7 cellular contexts compared by ENCODE assay signal in genomic region chr21:38247054-38247453, GRCh38. TPM values are rescaled to one million over a fixed set of nuclear protein-coding genes. Genes with fewer than 3 reads are reported as not detected.
A peak's percentile ranks its signal among the peaks of the same experiment; 100 is the strongest.
DNase-seq lines count a peak whose midpoint lies in the region; ATAC-seq and TF ChIP-seq lines count a peak whose summit lies in the region.
"Not testable (repeated sequence)": the region's sequence is repeated elsewhere in the genome, so short reads cannot be mapped to it uniquely, and the experiment has no call there.
"Had no signal": no experiment of that assay in that cellular context is flagged by ENCODE, and none has a peak within 500 bp of the region (broad histone marks: within the 10 kb centered on the region; RNA-seq: fewer than 3 reads in every experiment).

No MANE protein-coding gene starts in this region.

- H4K5ac ChIP-seq in IMR-90 (ENCODE audit: low read depth, low read length), result not testable (repeated sequence)

- not testable (repeated sequence) for BruUV-seq in IMR-90 (replicated peaks; lab: Mats Ljungman, UMichigan)

- not testable (repeated sequence) for H4K20me1 ChIP-seq in IMR-90 (ENCODE audit: insufficient read depth, low read length)

- not testable (repeated sequence) for H3K36me3 ChIP-seq in HEK293 (ENCODE audit: control insufficient read depth in 2 of 2, insufficient read depth in 1 of 2, low read length in 2 of 2); IMR-90 (ENCODE audit: control insufficient read depth, insufficient read depth, low read length); naive thymus-derived CD4-positive, alpha-beta T cell (ENCODE audit: control insufficient read depth in 2 of 3, insufficient read depth in 3 of 3, low read length in 3 of 3)

- not testable (repeated sequence) for DNase-seq in IMR-90; naive thymus-derived CD4-positive, alpha-beta T cell

- H3K9me3 ChIP-seq in HEK293 (ENCODE audit: control insufficient read depth, insufficient read depth, low read depth, low read length); IMR-90 (ENCODE audit: control insufficient read depth, insufficient read depth, low read length); naive thymus-derived CD4-positive, alpha-beta T cell (ENCODE audit: control insufficient read depth in 2 of 3, low read length in 3 of 3): not testable (repeated sequence)

- not testable (repeated sequence) for H2BK20ac ChIP-seq in IMR-90 (ENCODE audit: low read depth, low read length)

- CTCF ChIA-PET in HEK293 (lab: Yijun Ruan, JAX); IMR-90 (lab: Yijun Ruan, JAX); naive thymus-derived CD4-positive, alpha-beta T cell (lab: Charles Lee): not testable (repeated sequence)

- H3K9me1 ChIP-seq in IMR-90 (ENCODE audit: insufficient read depth, low read length), result not testable (repeated sequence)

- POLR2A ChIA-PET in HEK293 (lab: Yijun Ruan, JAX); IMR-90 (lab: Charles Lee; ENCODE audit: unreplicated experiment); naive thymus-derived CD4-positive, alpha-beta T cell (lab: Charles Lee): not testable (repeated sequence)

- not testable (repeated sequence) for H2AK5ac ChIP-seq in IMR-90 (ENCODE audit: low read depth, low read length)

- H3K23ac ChIP-seq in IMR-90 (ENCODE audit: low read depth, low read length), result not testable (repeated sequence)

- not testable (repeated sequence) for H3K36me3 Mint-ChIP-seq in activated naive CD4-positive, alpha-beta T cell treated with anti-CD3 and anti-CD28 coated beads, Interleukin-2, amount 50 U/mL, for 24 hours; naive thymus-derived CD4-positive, alpha-beta T cell

- not testable (repeated sequence) for H3K18ac ChIP-seq in IMR-90 (ENCODE audit: low read depth, low read length)

- not testable (repeated sequence) for H3K4me3 Mint-ChIP-seq in activated naive CD4-positive, alpha-beta T cell treated with anti-CD3 and anti-CD28 coated beads, Interleukin-2, amount 50 U/mL, for 24 hours; naive thymus-derived CD4-positive, alpha-beta T cell

- not testable (repeated sequence) for H3K27me3 Mint-ChIP-seq in activated naive CD4-positive, alpha-beta T cell treated with anti-CD3 and anti-CD28 coated beads, Interleukin-2, amount 50 U/mL, for 24 hours
- peaks cover 0 to 20% (median 5%) of the 10 kb centered on the region in 5 donors for H3K27me3 Mint-ChIP-seq in naive thymus-derived CD4-positive, alpha-beta T cell

- H2AFZ ChIP-seq in IMR-90 (replicated peaks; ENCODE audit: low read length, poor library complexity), result not testable (repeated sequence)

- not testable (repeated sequence) for TF ChIP-seq CTCF in HEK293 (tag by site-specific recombination; IDR thresholded peaks at IDR 0.05); IMR-90 (conservative IDR thresholded peaks at IDR 0.05; ENCODE audit: low read depth, low read length)

- not testable (repeated sequence) for H3K9me3 Mint-ChIP-seq in activated naive CD4-positive, alpha-beta T cell treated with anti-CD3 and anti-CD28 coated beads, Interleukin-2, amount 50 U/mL, for 24 hours
- H3K9me3 Mint-ChIP-seq in naive thymus-derived CD4-positive, alpha-beta T cell, result peaks cover 0 to 16% (median 0%) of the 10 kb centered on the region in 11 donors

- not testable (repeated sequence) for H3K27me3 ChIP-seq in IMR-90 (ENCODE audit: control insufficient read depth, insufficient read depth, low read length); naive thymus-derived CD4-positive, alpha-beta T cell (ENCODE audit: control insufficient read depth in 2 of 2, insufficient read depth in 2 of 2, low read length in 2 of 2)

- not testable (repeated sequence) for H4K8ac ChIP-seq in IMR-90 (ENCODE audit: low read depth in 2 of 2, low read length in 2 of 2)

- in situ Hi-C loops in IMR-90 (cut with MboI; ENCODE audit: low sequenced_read_pairs), result not testable (repeated sequence)

- 71 to 100% methylated on average over 1 to 2 of the region's 2 CpGs for WGBS in IMR-90 (ENCODE audit: extremely low coverage in 2 of 2, insufficient read length in 1 of 2), 2 experiments

- H3K4me2 ChIP-seq in IMR-90 (ENCODE audit: low read depth, low read length), result not testable (repeated sequence)

- H3K4me1 ChIP-seq in HEK293 (ENCODE audit: control insufficient read depth, insufficient read depth, low read length), result peaks cover 16% of the 10 kb centered on the region
- not testable (repeated sequence) for H3K4me1 ChIP-seq in IMR-90 (ENCODE audit: control insufficient read depth, insufficient read depth, low read length)
- peaks cover 0 to 19% of the 10 kb centered on the region in 2 donors for H3K4me1 ChIP-seq in naive thymus-derived CD4-positive, alpha-beta T cell (ENCODE audit: control insufficient read depth in 2 of 2, insufficient read depth in 2 of 2, low read length in 2 of 2)

- H3K27ac ChIP-seq in HEK293 (ENCODE audit: extremely low read depth, low read depth, low read length); IMR-90 (ENCODE audit: insufficient read depth, low read length); naive thymus-derived CD4-positive, alpha-beta T cell (ENCODE audit: low read depth, low read length): not testable (repeated sequence)

- not testable (repeated sequence) for H2BK120ac ChIP-seq in IMR-90 (ENCODE audit: low read depth, low read length)

- H3K14ac ChIP-seq in IMR-90 (replicated peaks; ENCODE audit: low read depth, low read length), result not testable (repeated sequence)

- H4K91ac ChIP-seq in IMR-90 (ENCODE audit: insufficient read depth, low read depth, low read length), result not testable (repeated sequence)

- TF ChIP-seq POLR2A in IMR-90 (IDR thresholded peaks at IDR 0.05; ENCODE audit: low read depth, low read length), result not testable (repeated sequence)

- H3K4me1 Mint-ChIP-seq in activated naive CD4-positive, alpha-beta T cell treated with anti-CD3 and anti-CD28 coated beads, Interleukin-2, amount 50 U/mL, for 24 hours, result peaks cover 49% of the 10 kb centered on the region
- H3K4me1 Mint-ChIP-seq in naive thymus-derived CD4-positive, alpha-beta T cell, result peaks cover 17 to 46% (median 26%) of the 10 kb centered on the region in 7 donors

- peak overlapping the region; percentile 18 for H2BK5ac ChIP-seq in IMR-90 (ENCODE audit: low read depth, low read length, poor library complexity, severe bottlenecking)

- not testable (repeated sequence) for H2BK15ac ChIP-seq in IMR-90 (ENCODE audit: low read depth, low read length)

- H3K4me3 ChIP-seq in HEK293 (ENCODE audit: low read depth, low read length); IMR-90 (ENCODE audit: insufficient read depth, low read depth, low read length); naive thymus-derived CD4-positive, alpha-beta T cell (ENCODE audit: low read length): not testable (repeated sequence)

- not testable (repeated sequence) for H2AK9ac ChIP-seq in IMR-90 (replicated peaks; ENCODE audit: low read depth, low read length, poor library complexity)

- not testable (repeated sequence) for TF ChIP-seq RAD21 in IMR-90 (IDR thresholded peaks at IDR 0.05; ENCODE audit: low read length)

- not testable (repeated sequence) for ATAC-seq in IMR-90 (ENCODE audit: low read depth); naive thymus-derived CD4-positive, alpha-beta T cell

- H3K9ac ChIP-seq in IMR-90 (ENCODE audit: low read depth, low read length), result not testable (repeated sequence)

- dilution Hi-C loops in IMR-90 (cut with HindIII; ENCODE audit: low sequenced_read_pairs, unreplicated experiment), result not testable (repeated sequence)

- H3K4ac ChIP-seq in IMR-90 (ENCODE audit: low read depth, low read length), result not testable (repeated sequence)

- not testable (repeated sequence) for H3K79me1 ChIP-seq in IMR-90 (ENCODE audit: low read depth in 1 of 2, low read length in 2 of 2)

- intact Hi-C loops in IMR-90 (cut with micrococcal nuclease), result not testable (repeated sequence)
- intact Hi-C loops in naive thymus-derived CD4-positive, alpha-beta T cell (cut with micrococcal nuclease), result loop anchor here in 1 of 2 donors (5.0 to 10.0 kb wide), 2 partner anchors 55 to 682 kb away; no protein-coding TSS in a partner anchor

- not testable (repeated sequence) for H3K56ac ChIP-seq in IMR-90 (ENCODE audit: extremely low read depth, insufficient read depth, low read length)

- peak overlapping the region; percentile 46 for H3K27ac Mint-ChIP-seq in activated naive CD4-positive, alpha-beta T cell treated with anti-CD3 and anti-CD28 coated beads, Interleukin-2, amount 50 U/mL, for 24 hours
- H3K27ac Mint-ChIP-seq in naive thymus-derived CD4-positive, alpha-beta T cell, result peak overlapping the region in 6 of 9 donors; percentile 1 to 94 (median 54)

TF ChIP-seq in HEK293, 187 proteins besides CTCF, POLR2A, EP300 and RAD21:
- TF ChIP-seq ZNF248 (tag by site-specific recombination; IDR thresholded peaks at IDR 0.05) (0 out of 2 replicates have a peak, but pooled peaks have one; percentile 15), ZBTB17 (tag by site-specific recombination; IDR thresholded peaks at IDR 0.05) (peak; percentile 99), ZNF48 (tag by site-specific recombination; IDR thresholded peaks at IDR 0.05) (peak; percentile 40; the same call in 1 of the 2 replicates), ZNF366 (tag by site-specific recombination; conservative IDR thresholded peaks at IDR 0.05) (peak; percentile 96)

RNA-seq across cellular contexts. Expression of gene KCNJ15, which starts 9.7 kb away (rescaled TPM):
- total RNA-seq in IMR-90 (2012; rRNA removed), result under 0.01 TPM in 2 replicates
- polyA plus RNA-seq in IMR-90 (2012; rRNA removed), result 0.07 TPM in 1 of 2 replicates, not detected in the other
- not detected in 2 replicates for polyA plus RNA-seq in IMR-90 (2012; cell fraction: cytosol; rRNA removed)
- 0.11 TPM in 1 of 2 replicates, not detected in the other for polyA plus RNA-seq in IMR-90 (2012; cell fraction: nucleus; rRNA removed; ENCODE audit: low replicate concordance)
- 1 to 10 TPM in 1 of 5 experiments, under 1 TPM in 3, not detected in 1; 0.16 to 1.1 (median 0.70) TPM for total RNA-seq in naive thymus-derived CD4-positive, alpha-beta T cell
- polyA plus RNA-seq in naive thymus-derived CD4-positive, alpha-beta T cell, result not detected
- total RNA-seq: A673; Caco-2; CD8-positive, alpha-beta T cell had no signal
